In the genomic region with DNA sequence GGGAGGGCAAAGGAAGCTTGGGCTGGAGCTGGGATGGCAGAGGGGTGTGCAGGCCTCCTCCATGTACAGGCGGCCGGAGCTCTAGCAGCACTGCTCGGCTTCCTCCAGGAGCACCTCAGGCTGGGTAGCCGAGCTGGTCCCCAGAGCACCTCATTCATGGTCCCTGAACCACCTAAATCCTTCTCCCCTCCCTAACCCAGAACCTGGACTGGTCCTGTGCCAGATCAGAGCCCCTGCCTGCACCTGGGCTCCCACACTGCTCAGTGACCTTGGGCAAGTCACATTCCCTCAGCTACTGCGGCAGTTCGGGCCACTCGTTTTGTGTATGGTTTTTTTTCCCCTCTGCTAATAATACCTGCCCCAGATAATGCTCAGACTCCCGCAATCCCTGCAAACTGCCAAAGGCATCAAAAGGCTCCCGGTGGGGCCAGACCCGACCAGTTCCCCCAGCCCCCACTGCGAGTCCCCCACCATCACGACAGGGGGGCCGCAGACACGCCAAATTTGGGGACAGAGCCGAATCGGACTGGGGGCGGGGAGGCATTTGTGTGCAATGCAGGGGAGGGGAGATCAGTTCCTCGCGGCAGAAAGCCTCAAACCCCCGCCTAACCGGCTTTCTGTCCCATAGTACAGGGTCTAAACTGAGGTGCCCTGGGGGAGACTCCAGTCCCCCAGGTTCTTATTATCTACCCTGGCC, we compare ENCODE assay signal across 8 cellular contexts. TPM values are rescaled to one million over a fixed set of nuclear protein-coding genes. Genes with fewer than 3 reads are reported as not detected.
DNase-seq lines count a peak whose midpoint lies in the region; ATAC-seq and TF ChIP-seq lines count a peak whose summit lies in the region.

No MANE protein-coding gene starts in this region.

- peak overlapping the region; percentile 60 for H4K91ac ChIP-seq in trophoblast cell (ENCODE audit: low read depth, low read length)

- H4K8ac ChIP-seq in trophoblast cell (ENCODE audit: low read depth, low read length), result no peak overlapping the region

- no peak for TF ChIP-seq CTCF in GM12864 (IDR thresholded peaks at IDR 0.05; ENCODE audit: low read depth, low read length, missing control alignments)
- no peak for TF ChIP-seq CTCF in OCI-LY3 (IDR thresholded peaks at IDR 0.05; ENCODE audit: low read depth, low read length)
- no peak for TF ChIP-seq CTCF in epithelial cell of esophagus (IDR thresholded peaks at IDR 0.05; ENCODE audit: insufficient read depth, low read depth, low read length, missing control alignments)

- H3K4me2 ChIP-seq in OCI-LY3 (ENCODE audit: low read length) (peak overlapping the region; percentile 95), trophoblast cell (ENCODE audit: low read length) (peak overlapping the region; percentile 78)

- no peak overlapping the region for H2AFZ ChIP-seq in OCI-LY3 (ENCODE audit: low read depth, low read length)
- no peak overlapping the region for H2AFZ ChIP-seq in trophoblast cell (ENCODE audit: insufficient read depth, low read length, poor library complexity)

- H3K14ac ChIP-seq in trophoblast cell (ENCODE audit: low read length), result peak overlapping the region; percentile 83

- peaks cover 24% of the 10 kb centered on the region for H3K79me1 ChIP-seq in trophoblast cell (ENCODE audit: low read length)

- H3K9me3 ChIP-seq in OCI-LY3 (ENCODE audit: insufficient read depth, low read length) (no peaks in the 10 kb centered on the region), trophoblast cell (ENCODE audit: insufficient read depth, low read depth, low read length) (peaks cover 5% of the 10 kb centered on the region)

- H3K27ac ChIP-seq in OCI-LY3 (ENCODE audit: low read length) (peak overlapping the region; percentile 85), trophoblast cell (ENCODE audit: low read depth, low read length) (no peak overlapping the region)

- H3K18ac ChIP-seq in trophoblast cell (ENCODE audit: low read length), result peak overlapping the region; percentile 38

- DNase-seq in GM12864 (ENCODE audit: low read depth) (no peak), epithelial cell of esophagus (ENCODE audit: low read depth) (peak; percentile 15), trophoblast cell (no peak), NCI-H774 (lab: John Stamatoyannopoulos, UW) (no peak), NCI-H2029 treated with DMSO at 0.1 percent for 48 hours (lab: John Stamatoyannopoulos, UW) (no peak)

- H3K27me3 ChIP-seq in OCI-LY3 (ENCODE audit: low read depth, low read length), result no peaks in the 10 kb centered on the region
- no peaks in the 10 kb centered on the region for H3K27me3 ChIP-seq in trophoblast cell (ENCODE audit: insufficient read depth, low read length)

- H2AK5ac ChIP-seq in trophoblast cell (ENCODE audit: low read length), result no peak overlapping the region

- peak overlapping the region; percentile 19 for H3K23ac ChIP-seq in trophoblast cell (ENCODE audit: low read length)

- peaks cover 61% of the 10 kb centered on the region for H3K36me3 ChIP-seq in OCI-LY3 (replicated peaks; ENCODE audit: low read depth, low read length)
- H3K36me3 ChIP-seq in trophoblast cell (ENCODE audit: control insufficient read depth in 1 of 2, insufficient read depth in 2 of 2, low read length in 2 of 2), result peaks cover 7 to 15% of the 10 kb centered on the region in 2 experiments

- peaks cover 55% of the 10 kb centered on the region for H4K20me1 ChIP-seq in OCI-LY3 (ENCODE audit: insufficient read depth, low read length)

- peaks cover 77% of the 10 kb centered on the region for H3K4me1 ChIP-seq in OCI-LY3 (ENCODE audit: low read length)
- H3K4me1 ChIP-seq in trophoblast cell (ENCODE audit: control insufficient read depth in 1 of 2, insufficient read depth in 2 of 2, low read length in 2 of 2), result peaks cover 23 to 28% of the 10 kb centered on the region in 2 experiments

- H3K9ac ChIP-seq in OCI-LY3 (ENCODE audit: low read length) (peak overlapping the region; percentile 99), trophoblast cell (ENCODE audit: low read length) (peak overlapping the region; percentile 63)

- no peak overlapping the region for H2BK5ac ChIP-seq in trophoblast cell (ENCODE audit: low read depth, low read length, poor library complexity)

- H3K4me3 ChIP-seq in GM12864 (ENCODE audit: low read depth, low read length) (peak overlapping the region; percentile 92), OCI-LY3 (ENCODE audit: low read length) (peak overlapping the region; percentile 95), epithelial cell of esophagus (ENCODE audit: low read length) (peak overlapping the region; percentile 48), trophoblast cell (ENCODE audit: low read depth, low read length) (peak overlapping the region; percentile 92)

- WGBS in trophoblast cell (ENCODE audit: extremely low coverage, insufficient coverage, insufficient read length), result no CpG with 5 or more reads among the region's 21 CpGs

- H2BK12ac ChIP-seq in trophoblast cell (ENCODE audit: low read length), result no peak overlapping the region

- peak overlapping the region; percentile 2 for H2BK120ac ChIP-seq in trophoblast cell (ENCODE audit: insufficient read depth, low read length, poor library complexity)

- H4K12ac ChIP-seq in trophoblast cell (ENCODE audit: low read depth, low read length), result no peak overlapping the region

- H3K79me2 ChIP-seq in OCI-LY3 (ENCODE audit: low read length) (peaks cover 89% of the 10 kb centered on the region), trophoblast cell (ENCODE audit: control insufficient read depth, insufficient read depth, low read length, poor library complexity) (peaks cover 25% of the 10 kb centered on the region)

- H3K4ac ChIP-seq in trophoblast cell (ENCODE audit: low read depth, low read length), result peak overlapping the region; percentile 30

- no peak for ATAC-seq in HG03175 (IDR thresholded peaks at IDR 0.05; ENCODE audit: unreplicated experiment)
- no peak for ATAC-seq in HG03571 (IDR thresholded peaks at IDR 0.05; ENCODE audit: unreplicated experiment)

RNA-seq across cellular contexts. Expression of gene SEMA7A, which starts 1.3 kb away (rescaled TPM):
- 135 and 149 TPM in 2 replicates for polyA plus RNA-seq in trophoblast cell (2013)

RNA-seq across cellular contexts. Expression of gene UBL7, which starts 28.5 kb away (rescaled TPM):
- 34.6 and 35.4 TPM in 2 replicates for polyA plus RNA-seq in trophoblast cell (2013)
